8 cellular contexts compared by ENCODE assay signal in genomic region chr10:31808258-31809218, GRCh38.
A peak's percentile ranks its signal among the peaks of the same experiment; 100 is the strongest.
DNase-seq lines count a peak whose midpoint lies in the region; ATAC-seq and TF ChIP-seq lines count a peak whose summit lies in the region.

No MANE protein-coding gene starts in this region.

- H3K9me3 ChIP-seq in SK-N-MC (ENCODE audit: low read depth, low read length) (no peaks in the 10 kb centered on the region), right lobe of liver (no peaks in the 10 kb centered on the region)

- H3K4me3 Mint-ChIP-seq in stimulated activated naive CD8-positive, alpha-beta T cell treated with anti-CD3 and anti-CD28 coated beads, Interleukin-15, amount 100 ng/mL, for 72 hours = peak overlapping the region; percentile 77 to 79

- peak overlapping the region; percentile 97 to 98 for H3K27ac Mint-ChIP-seq in stimulated activated naive CD8-positive, alpha-beta T cell treated with anti-CD3 and anti-CD28 coated beads, Interleukin-15, amount 100 ng/mL, for 72 hours

- H3K9me3 Mint-ChIP-seq in stimulated activated naive CD8-positive, alpha-beta T cell treated with anti-CD3 and anti-CD28 coated beads, Interleukin-15, amount 100 ng/mL, for 72 hours = no peaks in the 10 kb centered on the region

- intact Hi-C loops in right lobe of liver (cut with DNase I) = no loop called here

- DNase-seq in AG08395 (ENCODE audit: low spot score) (peak; percentile 48), GM03348 (ENCODE audit: low spot score) (peak; percentile 37), SK-N-MC (ENCODE audit: low read depth, low spot score) (no peak), right lobe of liver (no peak)
- peak; percentile 17 to 20 for DNase-seq in stimulated activated naive CD8-positive, alpha-beta T cell treated with anti-CD3 and anti-CD28 coated beads, Interleukin-15, amount 100 ng/mL, for 72 hours

- H3K4me1 ChIP-seq in right lobe of liver = no peaks in the 10 kb centered on the region

- H3K27me3 Mint-ChIP-seq in stimulated activated naive CD8-positive, alpha-beta T cell treated with anti-CD3 and anti-CD28 coated beads, Interleukin-15, amount 100 ng/mL, for 72 hours = no peaks in the 10 kb centered on the region

- H3K36me3 ChIP-seq in SK-N-MC (ENCODE audit: insufficient read depth, low read length) (peaks cover 9% of the 10 kb centered on the region; the same call in 1 of the 2 replicates), right lobe of liver (peaks cover 0 to 9% (median 2%) of the 10 kb centered on the region in 4 donors)

- H3K4me1 Mint-ChIP-seq in stimulated activated naive CD8-positive, alpha-beta T cell treated with anti-CD3 and anti-CD28 coated beads, Interleukin-15, amount 100 ng/mL, for 72 hours = peaks cover 7% of the 10 kb centered on the region

- H3K9ac ChIP-seq in SK-N-MC (ENCODE audit: insufficient read length) = peak overlapping the region; percentile 15

- H3K27ac ChIP-seq in SK-N-MC (no peak overlapping the region; the same call in 1 of the 2 replicates), cingulate gyrus (ENCODE audit: low read depth, low read length) (peak overlapping the region; percentile 74), right lobe of liver (peak overlapping the region in 1 of 3 donors; percentile 23)

- 46% methylated on average over 6 of the region's 6 CpGs for WGBS in right lobe of liver (ENCODE audit: insufficient coverage, low coverage, low lambda C conversion rate, missing lambda C conversion rate)

- no peaks in the 10 kb centered on the region for H3K27me3 ChIP-seq in right lobe of liver

- TF ChIP-seq POLR2A in right lobe of liver (IDR thresholded peaks at IDR 0.05) = no peak

- TF ChIP-seq CTCF in right lobe of liver (IDR thresholded peaks at IDR 0.05) = peak; percentile 56 to 65 (median 60)

- ATAC-seq in HG03439 (IDR thresholded peaks at IDR 0.05; ENCODE audit: unreplicated experiment) (peak; percentile 67), right lobe of liver (peak; percentile 73 to 85 (median 79)), HG02870 (IDR thresholded peaks at IDR 0.05; ENCODE audit: unreplicated experiment) (no peak)
- peak; percentile 71 for ATAC-seq in stimulated activated naive CD8-positive, alpha-beta T cell treated with anti-CD3 and anti-CD28 coated beads, Interleukin-15, amount 100 ng/mL, for 72 hours

- H3K4me3 ChIP-seq in SK-N-MC (no peak overlapping the region), right lobe of liver (no peak overlapping the region)

Comparison
In these comparisons a context has a peak if more than half of its experiments do, and no peak if none do; other contexts are left out.
1. DNase-seq: peak in AG08395 (single experiment), GM03348 (single experiment) and stimulated activated naive CD8-positive, alpha-beta T cell treated with anti-CD3 and anti-CD28 coated beads, Interleukin-15, amount 100 ng/mL, for 72 hours (2 of 2); none in SK-N-MC (single experiment) and right lobe of liver (0 of 3).